In genomic region chr7:88184848-88185304, GRCh38 we compare ENCODE assay signal across 1 cellular context.
TF ChIP-seq lines count a peak whose summit lies in the region.

No MANE protein-coding gene starts in this region.

TF ChIP-seq in K562, 482 proteins besides CTCF, POLR2A, EP300 and RAD21 (continued from another document and continues in another):
- TF ChIP-seq ZBTB33 (CRISPR knock-in tag; IDR thresholded peaks at IDR 0.05) (no peak), RBM34 (IDR thresholded peaks at IDR 0.05; ENCODE audit: borderline replicate concordance, insufficient read depth, low read length) (no peak), PRMT5 (CRISPR knock-in tag; IDR thresholded peaks at IDR 0.05) (no peak), YBX1 (IDR thresholded peaks at IDR 0.05) (no peak), NFE2 (IDR thresholded peaks at IDR 0.05; ENCODE audit: low read depth) (no peak), CREB3 (tag; conservative IDR thresholded peaks at IDR 0.05; ENCODE audit: low read depth) (no peak), ARHGAP35 (IDR thresholded peaks at IDR 0.05; ENCODE audit: partially characterized antibody) (no peak), PHF21A (IDR thresholded peaks at IDR 0.05; ENCODE audit: borderline replicate concordance, low read depth) (no peak), NR1H2 (CRISPR knock-in tag; IDR thresholded peaks at IDR 0.05) (no peak), ZNF79 (CRISPR knock-in tag; IDR thresholded peaks at IDR 0.05; ENCODE audit: low read depth) (no peak), RBM22 (IDR thresholded peaks at IDR 0.05; ENCODE audit: low read depth, low read length, poor library complexity, severe bottlenecking) (no peak), MAZ (CRISPR knock-in tag; conservative IDR thresholded peaks at IDR 0.05 in 1 of 2, IDR thresholded peaks at IDR 0.05 in 1 of 2) (no peak), FOXA1 (IDR thresholded peaks at IDR 0.05; ENCODE audit: borderline replicate concordance) (no peak), ATF3 (IDR thresholded peaks at IDR 0.05) (peak; percentile 82), ATF3 (CRISPR knock-in tag; conservative IDR thresholded peaks at IDR 0.05) (no peak), FOXO4 (CRISPR knock-in tag; IDR thresholded peaks at IDR 0.05) (no peak), KLF10 (CRISPR knock-in tag; IDR thresholded peaks at IDR 0.05) (no peak), BRCA1 (IDR thresholded peaks at IDR 0.05) (no peak), BRCA1 (CRISPR knock-in tag; IDR thresholded peaks at IDR 0.05) (no peak), NEUROD1 (IDR thresholded peaks at IDR 0.05; ENCODE audit: borderline replicate concordance, low read depth, low read length, partially characterized antibody) (no peak), PCBP2 (IDR thresholded peaks at IDR 0.05; ENCODE audit: low read depth, low read length, poor library complexity, severe bottlenecking) (no peak), KLF1 (tag; IDR thresholded peaks at IDR 0.05) (no peak), KDM1A (IDR thresholded peaks at IDR 0.05) (no peak), KLF16 (IDR thresholded peaks at IDR 0.05) (no peak), CEBPZ (IDR thresholded peaks at IDR 0.05; ENCODE audit: borderline replicate concordance, low read depth, low read length) (no peak), U2AF2 (optimal IDR thresholded peaks at IDR 0.05; ENCODE audit: low read depth, low read length) (no peak), NFRKB (IDR thresholded peaks at IDR 0.05; ENCODE audit: low read depth) (no peak), ZSCAN29 (IDR thresholded peaks at IDR 0.05) (no peak), LEF1 (IDR thresholded peaks at IDR 0.05) (0 out of 2 replicates have a peak, but pooled peaks have one; percentile 39), E4F1 (CRISPR knock-in tag; IDR thresholded peaks at IDR 0.05; ENCODE audit: borderline replicate concordance) (no peak), ASH1L (IDR thresholded peaks at IDR 0.05; ENCODE audit: borderline replicate concordance, low read depth, partially characterized antibody) (no peak), ELF1 (tag; IDR thresholded peaks at IDR 0.05) (peak; percentile 72), STAT6 (CRISPR knock-in tag; IDR thresholded peaks at IDR 0.05) (no peak), TCFL5 (CRISPR knock-in tag; conservative IDR thresholded peaks at IDR 0.05) (no peak), E2F5 (CRISPR knock-in tag; IDR thresholded peaks at IDR 0.05) (no peak), FOSL1 (tag; conservative IDR thresholded peaks at IDR 0.05) (peak; percentile 94), PTRF (tag; IDR thresholded peaks at IDR 0.05) (no peak), CBFA2T3 (IDR thresholded peaks at IDR 0.05) (no peak), NELFE (IDR thresholded peaks at IDR 0.05; ENCODE audit: insufficient read depth, insufficient read length) (no peak), GABPB2 (CRISPR knock-in tag; conservative IDR thresholded peaks at IDR 0.05) (no peak), ZBTB43 (CRISPR knock-in tag; IDR thresholded peaks at IDR 0.05) (no peak), TSC22D4 (tag; IDR thresholded peaks at IDR 0.05) (no peak), PTTG1 (tag; IDR thresholded peaks at IDR 0.05; ENCODE audit: low read depth) (no peak), CLOCK (CRISPR knock-in tag; IDR thresholded peaks at IDR 0.05; ENCODE audit: borderline replicate concordance) (no peak), DEAF1 (CRISPR knock-in tag; IDR thresholded peaks at IDR 0.05) (0 out of 2 replicates have a peak, but pooled peaks have one; percentile 5)
